Comparison of ENCODE assay signal across 1 cellular context in genomic region chr12:56469007-56469930, GRCh38.
TF ChIP-seq lines count a peak whose summit lies in the region.

No MANE protein-coding gene starts in this region.

TF ChIP-seq in K562, 482 proteins besides CTCF, POLR2A, EP300 and RAD21 (continued from another document):
- TF ChIP-seq, protein P1, sequence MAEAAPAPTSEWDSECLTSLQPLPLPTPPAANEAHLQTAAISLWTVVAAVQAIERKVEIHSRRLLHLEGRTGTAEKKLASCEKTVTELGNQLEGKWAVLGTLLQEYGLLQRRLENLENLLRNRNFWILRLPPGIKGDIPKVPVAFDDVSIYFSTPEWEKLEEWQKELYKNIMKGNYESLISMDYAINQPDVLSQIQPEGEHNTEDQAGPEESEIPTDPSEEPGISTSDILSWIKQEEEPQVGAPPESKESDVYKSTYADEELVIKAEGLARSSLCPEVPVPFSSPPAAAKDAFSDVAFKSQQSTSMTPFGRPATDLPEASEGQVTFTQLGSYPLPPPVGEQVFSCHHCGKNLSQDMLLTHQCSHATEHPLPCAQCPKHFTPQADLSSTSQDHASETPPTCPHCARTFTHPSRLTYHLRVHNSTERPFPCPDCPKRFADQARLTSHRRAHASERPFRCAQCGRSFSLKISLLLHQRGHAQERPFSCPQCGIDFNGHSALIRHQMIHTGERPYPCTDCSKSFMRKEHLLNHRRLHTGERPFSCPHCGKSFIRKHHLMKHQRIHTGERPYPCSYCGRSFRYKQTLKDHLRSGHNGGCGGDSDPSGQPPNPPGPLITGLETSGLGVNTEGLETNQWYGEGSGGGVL (CRISPR knock-in tag; IDR thresholded peaks at IDR 0.05) = no peak
